Comparison of ENCODE assay signal across 25 cellular contexts in genomic region chr3:165835431-165835830, GRCh38. TPM values are rescaled to one million over a fixed set of nuclear protein-coding genes. Genes with fewer than 3 reads are reported as not detected.
DNase-seq lines count a peak whose midpoint lies in the region; ATAC-seq and TF ChIP-seq lines count a peak whose summit lies in the region.
"Had no signal": no experiment of that assay in that cellular context is flagged by ENCODE, and none has a peak within 500 bp of the region (broad histone marks: within the 10 kb centered on the region; RNA-seq: fewer than 3 reads in every experiment).

No MANE protein-coding gene starts in this region.

- H3K4me3 ChIP-seq in A673 (ENCODE audit: low read depth, low read length, poor library complexity, severe bottlenecking) (peak overlapping the region; percentile 52), muscle layer of duodenum (ENCODE audit: low read depth in 1 of 2, low read length in 2 of 2) (peak overlapping the region; percentile 16 to 38)
- H3K4me3 ChIP-seq: PC-9, SJSA1 had no signal

- no TSS peak for BruUV-seq in A673 (replicated peaks; lab: Mats Ljungman, UMichigan)

- H3K27ac Mint-ChIP-seq in activated naive CD4-positive, alpha-beta T cell treated with anti-CD3 and anti-CD28 coated beads for 36 hours: no peak overlapping the region
- H3K27ac Mint-ChIP-seq: activated B cell treated with CpG ODN at 0.5 μM for 24 hours; activated naive CD8-positive, alpha-beta T cell treated with anti-CD3 and anti-CD28 coated beads for 36 hours; activated T-helper 2 cell treated with anti-CD3 and anti-CD28 coated beads, Interferon-gamma antibody, Interleukin-2, Interleukin-4, amounts not matched to agents 10 μg/mL and 5 μg/mL and 100 μg/mL, durations not matched to agents 14 hours and 24 hours and 36 hours; naive thymus-derived CD4-positive, alpha-beta T cell had no signal

- H3K4me1 ChIP-seq in A673 (ENCODE audit: insufficient read depth, low read length, poor library complexity, severe bottlenecking) (peaks cover 7% of the 10 kb centered on the region), muscle layer of duodenum (ENCODE audit: control insufficient read depth in 1 of 2, insufficient read depth in 2 of 2, low read length in 2 of 2) (no peaks in the 10 kb centered on the region)
- H3K4me1 ChIP-seq: SJSA1 had no signal

- H3K36me3 ChIP-seq in A673 (ENCODE audit: insufficient read depth, low read length, poor library complexity, severe bottlenecking): no peaks in the 10 kb centered on the region
- H3K36me3 ChIP-seq in muscle layer of duodenum (ENCODE audit: control insufficient read depth in 1 of 2, insufficient read depth in 2 of 2, low read length in 2 of 2): no peaks in the 10 kb centered on the region
- H3K36me3 ChIP-seq: SJSA1 had no signal

- H3K9me3 ChIP-seq in A673 (ENCODE audit: low read depth, low read length, poor library complexity, severe bottlenecking): no peaks in the 10 kb centered on the region
- no peaks in the 10 kb centered on the region for H3K9me3 ChIP-seq in muscle layer of duodenum (ENCODE audit: control insufficient read depth in 1 of 2, low read length in 2 of 2)
- H3K9me3 ChIP-seq: SJSA1 had no signal

- H3K4me1 Mint-ChIP-seq in activated naive CD4-positive, alpha-beta T cell treated with anti-CD3 and anti-CD28 coated beads for 36 hours (ENCODE audit: low read depth): no peaks in the 10 kb centered on the region
- H3K4me1 Mint-ChIP-seq: activated B cell treated with CpG ODN at 0.5 μM for 24 hours; activated naive CD8-positive, alpha-beta T cell treated with anti-CD3 and anti-CD28 coated beads for 36 hours; naive thymus-derived CD4-positive, alpha-beta T cell had no signal

- no peak overlapping the region for H3K4me3 Mint-ChIP-seq in activated naive CD4-positive, alpha-beta T cell treated with anti-CD3 and anti-CD28 coated beads for 36 hours
- H3K4me3 Mint-ChIP-seq: activated B cell treated with CpG ODN at 0.5 μM for 24 hours; activated naive CD8-positive, alpha-beta T cell treated with anti-CD3 and anti-CD28 coated beads for 36 hours; naive thymus-derived CD4-positive, alpha-beta T cell had no signal

- ATAC-seq in GM19023 (IDR thresholded peaks at IDR 0.05; ENCODE audit: unreplicated experiment): no peak
- no peak for ATAC-seq in GM19467 (IDR thresholded peaks at IDR 0.05; ENCODE audit: unreplicated experiment)
- ATAC-seq: esophagus mucosa; naive thymus-derived CD4-positive, alpha-beta T cell; sciatic nerve had no signal

- intact Hi-C loops in A673 (cut with micrococcal nuclease; ENCODE audit: unreplicated experiment): no loop called here
- intact Hi-C loops in activated naive CD4-positive, alpha-beta T cell treated with anti-CD3 and anti-CD28 coated beads for 36 hours (cut with micrococcal nuclease): no loop called here

- TF ChIP-seq CTCF in A673 (conservative IDR thresholded peaks at IDR 0.05; ENCODE audit: low read depth, low read length): no peak
- no peak for TF ChIP-seq CTCF in VCaP (conservative IDR thresholded peaks at IDR 0.05)

- H3K27me3 Mint-ChIP-seq in activated naive CD4-positive, alpha-beta T cell treated with anti-CD3 and anti-CD28 coated beads for 36 hours (ENCODE audit: low read depth): no peaks in the 10 kb centered on the region
- H3K27me3 Mint-ChIP-seq: activated B cell treated with CpG ODN at 0.5 μM for 24 hours; activated naive CD8-positive, alpha-beta T cell treated with anti-CD3 and anti-CD28 coated beads for 36 hours; naive thymus-derived CD4-positive, alpha-beta T cell had no signal

- peak overlapping the region; percentile 54 for H3K27ac ChIP-seq in A673 (ENCODE audit: low read depth, low read length, poor library complexity, severe bottlenecking)
- peak overlapping the region; percentile 70; the same call in 1 of the 2 replicates for H3K27ac ChIP-seq in VCaP
- no peak overlapping the region for H3K27ac ChIP-seq in muscle layer of duodenum (ENCODE audit: low read length)
- H3K27ac ChIP-seq: PC-9, SJSA1 had no signal

- H3K27me3 ChIP-seq in A673 (replicated peaks; ENCODE audit: insufficient read depth, low read depth, low read length, poor library complexity): no peaks in the 10 kb centered on the region
- no peaks in the 10 kb centered on the region for H3K27me3 ChIP-seq in muscle layer of duodenum (ENCODE audit: low read depth, low read length)
- H3K27me3 ChIP-seq: SJSA1 had no signal

- CTCF ChIA-PET in A673 (lab: Charles Lee): no interaction called here
- CTCF ChIA-PET in activated naive CD4-positive, alpha-beta T cell treated with anti-CD3 and anti-CD28 coated beads for 36 hours (lab: Charles Lee): no interaction called here

- DNase-seq in A673 (ENCODE audit: low spot score) (no peak), HCEC 1CT (peak; percentile 27)
- no peak for DNase-seq in activated naive CD4-positive, alpha-beta T cell treated with anti-CD3 and anti-CD28 coated beads for 36 hours
- DNase-seq: activated B cell treated with CpG ODN at 0.5 μM for 24 hours; activated CD4-positive, alpha-beta T cell treated with anti-CD3 and anti-CD28 coated beads, Interleukin-2, amount 50 U/mL, for 4 hours; activated CD8-positive, alpha-beta memory T cell treated with anti-CD3 and anti-CD28 coated beads, Interleukin-2, amount 50 U/mL, for 48 hours; activated naive CD8-positive, alpha-beta T cell treated with anti-CD3 and anti-CD28 coated beads for 36 hours; effector memory CD4-positive, alpha-beta T cell; mesenchymal stem cell; MM.1S; naive thymus-derived CD4-positive, alpha-beta T cell; NCI-H1436; NCI-H526 treated with DMSO at 0.1 percent for 48 hours; PC-9; posterior cingulate gyrus; stimulated activated CD8-positive, alpha-beta memory T cell treated with anti-CD3 and anti-CD28 coated beads, Interleukin-4, amount 100 ng/mL, for 48 hours had no signal

- H3K9me3 Mint-ChIP-seq in activated naive CD4-positive, alpha-beta T cell treated with anti-CD3 and anti-CD28 coated beads for 36 hours: no peaks in the 10 kb centered on the region
- H3K9me3 Mint-ChIP-seq: activated B cell treated with CpG ODN at 0.5 μM for 24 hours; activated naive CD8-positive, alpha-beta T cell treated with anti-CD3 and anti-CD28 coated beads for 36 hours; activated T-helper 2 cell treated with anti-CD3 and anti-CD28 coated beads, Interferon-gamma antibody, Interleukin-2, Interleukin-4, amounts not matched to agents 10 μg/mL and 5 μg/mL and 100 μg/mL, durations not matched to agents 14 hours and 24 hours and 36 hours had no signal

- POLR2A ChIA-PET in A673 (lab: Charles Lee; ENCODE audit: low non-redundant PET): no interaction called here

- H3K36me3 Mint-ChIP-seq in activated naive CD4-positive, alpha-beta T cell treated with anti-CD3 and anti-CD28 coated beads for 36 hours (ENCODE audit: low read depth): no peaks in the 10 kb centered on the region
- H3K36me3 Mint-ChIP-seq: activated naive CD8-positive, alpha-beta T cell treated with anti-CD3 and anti-CD28 coated beads for 36 hours; naive thymus-derived CD4-positive, alpha-beta T cell had no signal

RNA-seq across cellular contexts. Expression of gene BCHE, which starts 1.8 kb away (rescaled TPM):
- 22.4 and 25.0 TPM in 2 replicates for total RNA-seq in A673 (2021)
- total RNA-seq in activated naive CD4-positive, alpha-beta T cell treated with anti-CD3 and anti-CD28 coated beads for 36 hours: not detected
- total RNA-seq: activated B cell treated with CpG ODN at 0.5 μM for 24 hours; activated naive CD8-positive, alpha-beta T cell treated with anti-CD3 and anti-CD28 coated beads for 36 hours; activated T-helper 2 cell treated with anti-CD3 and anti-CD28 coated beads, Interferon-gamma antibody, Interleukin-2, Interleukin-4, amounts not matched to agents 10 μg/mL and 5 μg/mL and 100 μg/mL, durations not matched to agents 14 hours and 24 hours and 36 hours; G401; naive thymus-derived CD4-positive, alpha-beta T cell; PC-9; SJSA1 had no signal

Comparison
In these comparisons a context has a peak if more than half of its experiments do, and no peak if none do; other contexts are left out.
1. RNA of gene BCHE, which starts 1.8 kb away (total RNA-seq): 22.4 to 25.0 TPM in A673; not detected in activated naive CD4-positive, alpha-beta T cell treated with anti-CD3 and anti-CD28 coated beads for 36 hours; every median in the first group is over 10 times any median in the second.